Comparison of ENCODE assay signal across 25 cellular contexts in genomic region chr9:35937227-35937626, GRCh38. TPM values are rescaled to one million over a fixed set of nuclear protein-coding genes. Genes with fewer than 3 reads are reported as not detected.
DNase-seq lines count a peak whose midpoint lies in the region; ATAC-seq and TF ChIP-seq lines count a peak whose summit lies in the region.
"Had no signal": no experiment of that assay in that cellular context is flagged by ENCODE, and none has a peak within 500 bp of the region (broad histone marks: within the 10 kb centered on the region; RNA-seq: fewer than 3 reads in every experiment).

No MANE protein-coding gene starts in this region.

- peaks cover 43% of the 10 kb centered on the region for H3K4me1 ChIP-seq in skeletal muscle satellite cell (ENCODE audit: control insufficient read depth, insufficient read depth, low read length)
- H3K4me1 ChIP-seq: left ventricle myocardium inferior, vagina had no signal

- H3K27ac ChIP-seq in brain microvascular endothelial cell, result peak overlapping the region; percentile 76
- H3K27ac ChIP-seq: RWPE1, spleen, vagina had no signal

- in situ Hi-C loops in brain microvascular endothelial cell (cut with HindIII; ENCODE audit: low pct_ligation_motif_present, low sequenced_read_pairs), result no loop called here

- TF ChIP-seq CTCF in brain microvascular endothelial cell (IDR thresholded peaks at IDR 0.05; ENCODE audit: low read depth, low read length, missing control alignments), result no peak

- peaks cover 5% of the 10 kb centered on the region for H3K9me3 ChIP-seq in skeletal muscle satellite cell (replicated peaks; ENCODE audit: low read length)
- H3K9me3 ChIP-seq: left ventricle myocardium inferior, spleen, vagina had no signal

- DNase-seq in EH (ENCODE audit: low read depth), result peak; percentile 73
- DNase-seq in NOMO-1 treated with DMSO at 0.1 percent for 48 hours (lab: John Stamatoyannopoulos, UW; ENCODE audit: unreplicated experiment), result peak; percentile 95
- DNase-seq in brain microvascular endothelial cell, result peak; percentile 50
- DNase-seq in CD1c-positive myeloid dendritic cell (ENCODE audit: extremely low spot score), result no peak
- no peak for DNase-seq in NCI-H1417 treated with DMSO at 0.1 percent for 48 hours (lab: John Stamatoyannopoulos, UW)
- DNase-seq: activated CD4-positive, alpha-beta T cell treated with anti-CD3 and anti-CD28 coated beads for 36 hours; activated naive CD4-positive, alpha-beta T cell treated with anti-CD3 and anti-CD28 coated beads, Interleukin-2, amount 10 ng/mL, durations not matched to agents 7 days and 5 days; AML-193; DMS53; effector memory CD4-positive, alpha-beta T cell; foreskin melanocyte; left ventricle myocardium inferior; NCI-H1092 treated with DMSO at 0.1 percent for 48 hours; NCI-H2171; NCI-H82; spleen; stimulated activated naive CD8-positive, alpha-beta T cell treated with anti-CD3 and anti-CD28 coated beads, Interleukin-15, Interleukin-2, amounts not matched to agents 100 U/mL and 50 U/mL, for 24 hours had no signal

- no peak overlapping the region for H3K4me3 ChIP-seq in brain microvascular endothelial cell (ENCODE audit: low read depth, low read length)
- no peak overlapping the region for H3K4me3 ChIP-seq in skeletal muscle satellite cell (ENCODE audit: low read length)
- H3K4me3 ChIP-seq: left ventricle myocardium inferior, spleen, vagina had no signal

- no peak for ATAC-seq in GM19397 (IDR thresholded peaks at IDR 0.05; ENCODE audit: unreplicated experiment)
- ATAC-seq in HG02798 (IDR thresholded peaks at IDR 0.05; ENCODE audit: poor library complexity, unreplicated experiment), result no peak
- ATAC-seq: activated CD4-positive, alpha-beta T cell treated with anti-CD3 and anti-CD28 coated beads for 36 hours; stimulated activated naive CD8-positive, alpha-beta T cell treated with anti-CD3 and anti-CD28 coated beads, Interleukin-15, Interleukin-2, amounts not matched to agents 100 U/mL and 50 U/mL, for 24 hours had no signal

- no peaks in the 10 kb centered on the region for H3K27me3 ChIP-seq in brain microvascular endothelial cell (replicated peaks)
- no peaks in the 10 kb centered on the region for H3K27me3 ChIP-seq in skeletal muscle satellite cell (ENCODE audit: control insufficient read depth, insufficient read depth, low read length)
- H3K27me3 ChIP-seq: vagina had no signal

- H3K36me3 ChIP-seq in brain microvascular endothelial cell (replicated peaks), result no peaks in the 10 kb centered on the region
- no peaks in the 10 kb centered on the region for H3K36me3 ChIP-seq in skeletal muscle satellite cell (ENCODE audit: insufficient read depth, low read length)
- H3K36me3 ChIP-seq: left ventricle myocardium inferior, spleen, vagina had no signal

- peak overlapping the region; percentile 43 for H3K9ac ChIP-seq in skeletal muscle satellite cell (ENCODE audit: low read depth, low read length)

- no peak overlapping the region for H3K4me2 ChIP-seq in skeletal muscle satellite cell (ENCODE audit: low read length)

RNA-seq across cellular contexts. Expression of gene OR2S2, which starts 20.7 kb away (rescaled TPM):
- not detected in 2 replicates for total RNA-seq in skeletal muscle satellite cell (2012; rRNA removed)
- total RNA-seq: activated CD4-positive, alpha-beta T cell treated with anti-CD3 and anti-CD28 coated beads for 36 hours; cardiac septum; H1; left ventricle myocardium inferior; spleen; T-helper 1 cell treated with Interleukin-12 subunit alpha and Interleukin-12 subunit beta and Interleukin-4 antibody, amounts not matched to agents 30 ng/mL and 1 ng/mL, for 36 hours; vagina had no signal

RNA-seq across cellular contexts. Expression of gene SPAAR, which starts 27.9 kb away (rescaled TPM):
- 0.76 and 1.5 TPM in 2 replicates for total RNA-seq in skeletal muscle satellite cell (2012; rRNA removed)
- total RNA-seq: activated CD4-positive, alpha-beta T cell treated with anti-CD3 and anti-CD28 coated beads for 36 hours; H1; T-helper 1 cell treated with Interleukin-12 subunit alpha and Interleukin-12 subunit beta and Interleukin-4 antibody, amounts not matched to agents 30 ng/mL and 1 ng/mL, for 36 hours had no signal

RNA-seq across cellular contexts. Expression of gene HRCT1, which starts 31.2 kb away (rescaled TPM):
- 0.25 and 2.4 TPM in 2 replicates for total RNA-seq in skeletal muscle satellite cell (2012; rRNA removed)
- total RNA-seq: activated CD4-positive, alpha-beta T cell treated with anti-CD3 and anti-CD28 coated beads for 36 hours; H1; T-helper 1 cell treated with Interleukin-12 subunit alpha and Interleukin-12 subunit beta and Interleukin-4 antibody, amounts not matched to agents 30 ng/mL and 1 ng/mL, for 36 hours had no signal

Comparison
In these comparisons a context has a peak if more than half of its experiments do, and no peak if none do; other contexts are left out.
1. DNase-seq: peak in EH (single experiment), NOMO-1 treated with DMSO at 0.1 percent for 48 hours (single experiment) and brain microvascular endothelial cell (single experiment); none in CD1c-positive myeloid dendritic cell (single experiment) and NCI-H1417 treated with DMSO at 0.1 percent for 48 hours (single experiment).